8 cellular contexts compared by ENCODE assay signal in genomic region chr2:190882327-190882766, GRCh38. TPM values are rescaled to one million over a fixed set of nuclear protein-coding genes. Genes with fewer than 3 reads are reported as not detected.
DNase-seq lines count a peak whose midpoint lies in the region; ATAC-seq, FAIRE-seq and TF ChIP-seq lines count a peak whose summit lies in the region.

No MANE protein-coding gene starts in this region.

- H3K9me3 ChIP-seq in right atrium auricular region (no peaks in the 10 kb centered on the region), NT2/D1 (ENCODE audit: insufficient read depth, low read length) (no peaks in the 10 kb centered on the region), endodermal cell (ENCODE audit: control insufficient read depth, low read length) (no peaks in the 10 kb centered on the region), pancreas (peaks cover 0 to 3% (median 0%) of the 10 kb centered on the region in 4 donors)

- 27 to 37% methylated on average over 3 to 5 of the region's 5 CpGs for WGBS in endodermal cell (ENCODE audit: insufficient coverage in 1 of 2, insufficient read length in 1 of 2), 2 experiments
- 2% methylated on average over 5 of the region's 5 CpGs for WGBS in pancreas, 2 donors

- H3K36me3 ChIP-seq in right atrium auricular region, result no peaks in the 10 kb centered on the region
- peaks cover 27% of the 10 kb centered on the region for H3K36me3 ChIP-seq in NT2/D1 (ENCODE audit: insufficient read depth, insufficient read length, low read length)
- H3K36me3 ChIP-seq in endodermal cell (ENCODE audit: control insufficient read depth, insufficient read depth, low read length), result peaks cover 13% of the 10 kb centered on the region
- no peaks in the 10 kb centered on the region for H3K36me3 ChIP-seq in pancreas

- no peak for ATAC-seq in Right ventricle myocardium inferior
- ATAC-seq in pancreas, result no peak
- ATAC-seq in HG02840 (IDR thresholded peaks at IDR 0.05; ENCODE audit: low FRiP score, unreplicated experiment), result no peak
- no peak for ATAC-seq in HG02973 (IDR thresholded peaks at IDR 0.05; ENCODE audit: unreplicated experiment)

- no peak overlapping the region for H3K27ac Mint-ChIP-seq in endodermal cell

- no peak for FAIRE-seq in pancreas (lab: Jason Lieb, UNC)

- peaks cover 0 to 46% of the 10 kb centered on the region in 2 donors for H3K4me1 ChIP-seq in right atrium auricular region
- H3K4me1 ChIP-seq in NT2/D1 (ENCODE audit: insufficient read depth, insufficient read length), result no peaks in the 10 kb centered on the region
- H3K4me1 ChIP-seq in endodermal cell (ENCODE audit: control insufficient read depth, insufficient read depth, low read length), result no peaks in the 10 kb centered on the region
- peaks cover 14 to 34% (median 26%) of the 10 kb centered on the region in 3 donors for H3K4me1 ChIP-seq in pancreas

- H3K4me3 ChIP-seq in right atrium auricular region, result peak overlapping the region; percentile 74 to 85
- peak overlapping the region; percentile 93 for H3K4me3 ChIP-seq in NT2/D1 (ENCODE audit: insufficient read length, low read depth)
- H3K4me3 ChIP-seq in endodermal cell (ENCODE audit: low read length), result peak overlapping the region; percentile 84
- H3K4me3 ChIP-seq in pancreas, result peak overlapping the region; percentile 93 to 98 (median 93)

- no peaks in the 10 kb centered on the region for H3K27me3 ChIP-seq in right atrium auricular region
- H3K27me3 ChIP-seq in NT2/D1 (ENCODE audit: insufficient read depth, insufficient read length), result peaks cover 5% of the 10 kb centered on the region
- no peaks in the 10 kb centered on the region for H3K27me3 ChIP-seq in endodermal cell (ENCODE audit: control insufficient read depth, insufficient read depth, low read length, poor library complexity, severe bottlenecking)
- H3K27me3 ChIP-seq in pancreas, result no peaks in the 10 kb centered on the region

- peaks cover 22% of the 10 kb centered on the region for H3K4me1 Mint-ChIP-seq in endodermal cell

- H3K27ac ChIP-seq in right atrium auricular region, result peak overlapping the region; percentile 95 to 98
- H3K27ac ChIP-seq in endodermal cell (ENCODE audit: low read depth, low read length), result no peak overlapping the region
- peak overlapping the region; percentile 93 to 99 (median 98) for H3K27ac ChIP-seq in pancreas

- no peaks in the 10 kb centered on the region for H3K9me3 Mint-ChIP-seq in endodermal cell

- no peaks in the 10 kb centered on the region for H3K27me3 Mint-ChIP-seq in endodermal cell (ENCODE audit: insufficient read depth)

- intact Hi-C loops in Right ventricle myocardium inferior (cut with DNase I) (loop anchor here (2.0 kb wide), 1 partner anchor 132 kb away; the partner anchor contains the start of gene STAT1), pancreas (cut with DNase I) (no loop called here)

- TF ChIP-seq CTCF in right atrium auricular region (IDR thresholded peaks at IDR 0.05) (no peak), endodermal cell (conservative IDR thresholded peaks at IDR 0.05) (no peak), pancreas (IDR thresholded peaks at IDR 0.05) (no peak)

- peak overlapping the region; percentile 77 for H3K4me3 Mint-ChIP-seq in endodermal cell

- H3K9ac ChIP-seq in NT2/D1 (ENCODE audit: insufficient read length, low read depth) (peak overlapping the region; percentile 88), endodermal cell (ENCODE audit: extremely low read depth, low read length, poor library complexity, severe bottlenecking) (peak overlapping the region; percentile 21)

- DNase-seq in right atrium auricular region (ENCODE audit: low spot score), result no peak
- DNase-seq in Right ventricle myocardium inferior (ENCODE audit: missing footprints), result no peak
- DNase-seq in NT2/D1 (ENCODE audit: low read depth, low spot score), result no peak
- no peak for DNase-seq in endodermal cell
- no peak for DNase-seq in pancreas
- DNase-seq in NCI-H2171 (lab: John Stamatoyannopoulos, UW), result no peak

- peaks cover 3% of the 10 kb centered on the region for H3K36me3 Mint-ChIP-seq in endodermal cell (ENCODE audit: low read depth)

RNA-seq across cellular contexts. Expression of gene GLS, which starts 1.7 kb away (rescaled TPM):
- 10 to 100 TPM; 53.7 to 77.2 TPM for total RNA-seq in right atrium auricular region
- 44.8 TPM for total RNA-seq in Right ventricle myocardium inferior
- total RNA-seq in endodermal cell, result 10 to 100 TPM; 47.2 to 99.3 TPM
- 34.8 TPM for polyA plus RNA-seq in endodermal cell (2013, experiment 1 of 2)
- 38.4 TPM for polyA plus RNA-seq in endodermal cell (2013, experiment 2 of 2)
- 10 to 100 TPM; 30.4 to 84.4 (median 51.6) TPM for total RNA-seq in pancreas
- polyA plus RNA-seq in pancreas, result 10 to 100 TPM; 20.5 to 54.3 TPM
